In the genomic region with DNA sequence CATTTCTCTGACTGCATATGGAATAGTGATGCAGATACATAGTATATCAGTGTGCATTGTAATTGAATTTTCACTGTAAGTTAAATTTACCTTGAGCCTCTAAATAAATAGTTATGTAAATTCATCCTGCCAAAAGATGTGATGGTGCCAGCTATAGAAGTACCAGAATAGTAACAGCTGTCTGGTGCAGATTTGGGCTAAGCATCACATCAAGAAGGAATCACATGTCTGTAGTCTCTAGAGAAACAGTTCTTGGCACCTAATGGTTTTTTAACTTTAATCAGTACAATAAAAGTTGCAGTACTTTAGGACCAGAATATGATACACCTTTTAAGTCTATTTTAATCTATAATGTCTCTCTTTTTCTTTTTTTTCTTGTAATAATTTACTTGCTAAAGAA, we compare ENCODE assay signal across 16 cellular contexts. TPM values are rescaled to one million over a fixed set of nuclear protein-coding genes. Genes with fewer than 3 reads are reported as not detected.
A peak's percentile ranks its signal among the peaks of the same experiment; 100 is the strongest.
DNase-seq lines count a peak whose midpoint lies in the region; ATAC-seq and TF ChIP-seq lines count a peak whose summit lies in the region.
"Had no signal": no experiment of that assay in that cellular context is flagged by ENCODE, and none has a peak within 500 bp of the region (broad histone marks: within the 10 kb centered on the region; RNA-seq: fewer than 3 reads in every experiment).

No MANE protein-coding gene starts in this region.

- H3K27ac ChIP-seq in CD4-positive, CD25-positive, alpha-beta regulatory T cell (ENCODE audit: insufficient read depth, low read length, poor library complexity, severe bottlenecking), result no peak overlapping the region
- peak overlapping the region; percentile 24 to 57 for H3K27ac ChIP-seq in right atrium auricular region
- H3K27ac ChIP-seq: PC-9 had no signal

- H3K4me1 ChIP-seq in CD4-positive, CD25-positive, alpha-beta regulatory T cell (ENCODE audit: control insufficient read depth, insufficient read depth, low read length, poor library complexity, severe bottlenecking), result peaks cover 18% of the 10 kb centered on the region
- peaks cover 0 to 24% of the 10 kb centered on the region in 2 donors for H3K4me1 ChIP-seq in right atrium auricular region

- no peaks in the 10 kb centered on the region for H3K9me3 Mint-ChIP-seq in CD4-positive, CD25-positive, alpha-beta regulatory T cell
- H3K9me3 Mint-ChIP-seq in osteocyte (ENCODE audit: unreplicated experiment), result no peaks in the 10 kb centered on the region

- H3K36me3 ChIP-seq in CD4-positive, CD25-positive, alpha-beta regulatory T cell (ENCODE audit: control insufficient read depth, insufficient read depth, low read length), result peaks cover 41% of the 10 kb centered on the region
- peaks cover 26% of the 10 kb centered on the region for H3K36me3 ChIP-seq in right atrium auricular region

- no peak for ATAC-seq in CD4-positive, CD25-positive, alpha-beta regulatory T cell (ENCODE audit: low read depth in 2 of 2)
- no peak for ATAC-seq in HG02885 (IDR thresholded peaks at IDR 0.05; ENCODE audit: poor library complexity, unreplicated experiment)

- H3K27ac Mint-ChIP-seq in CD4-positive, CD25-positive, alpha-beta regulatory T cell, result peak overlapping the region in 2 of 3 donors; percentile 4 to 60
- peak overlapping the region; percentile 2 for H3K27ac Mint-ChIP-seq in osteocyte (ENCODE audit: unreplicated experiment)

- DNase-seq in CD4-positive, CD25-positive, alpha-beta regulatory T cell, result no peak
- peak; percentile 3 for DNase-seq in fibroblast of gingiva (ENCODE audit: low read depth)
- DNase-seq in right atrium auricular region (ENCODE audit: low spot score), result no peak
- DNase-seq in osteocyte (ENCODE audit: extremely low spot score, unreplicated experiment), result no peak
- DNase-seq in NCI-H748 treated with DMSO at 0.1 percent for 48 hours (lab: John Stamatoyannopoulos, UW), result no peak
- no peak for DNase-seq in UCSD-AML1 (lab: John Stamatoyannopoulos, UW; ENCODE audit: unreplicated experiment)
- DNase-seq: C1 segment of cervical spinal cord, DMS153, KBM-7, MV-4-11, NCI-H1436, NCI-H2029, NCI-H510A, NCI-H82, PC-9 had no signal

- no peaks in the 10 kb centered on the region for H3K27me3 Mint-ChIP-seq in CD4-positive, CD25-positive, alpha-beta regulatory T cell
- H3K27me3 Mint-ChIP-seq in osteocyte (ENCODE audit: unreplicated experiment), result no peaks in the 10 kb centered on the region

- H3K9me3 ChIP-seq in CD4-positive, CD25-positive, alpha-beta regulatory T cell (ENCODE audit: control insufficient read depth in 2 of 2, low read length in 2 of 2), result no peaks in the 10 kb centered on the region
- no peaks in the 10 kb centered on the region for H3K9me3 ChIP-seq in right atrium auricular region

- peaks cover 34% of the 10 kb centered on the region for H3K36me3 Mint-ChIP-seq in CD4-positive, CD25-positive, alpha-beta regulatory T cell
- peaks cover 45% of the 10 kb centered on the region for H3K36me3 Mint-ChIP-seq in osteocyte (ENCODE audit: unreplicated experiment)

- no peaks in the 10 kb centered on the region for H3K27me3 ChIP-seq in CD4-positive, CD25-positive, alpha-beta regulatory T cell (ENCODE audit: control insufficient read depth, insufficient read depth, low read length)
- H3K27me3 ChIP-seq in right atrium auricular region, result no peaks in the 10 kb centered on the region

- no peak for TF ChIP-seq CTCF in right atrium auricular region (IDR thresholded peaks at IDR 0.05)
- TF ChIP-seq CTCF in osteocyte (IDR thresholded peaks at IDR 0.05), result no peak

- peaks cover 27 to 65% (median 40%) of the 10 kb centered on the region in 4 donors for H3K4me1 Mint-ChIP-seq in CD4-positive, CD25-positive, alpha-beta regulatory T cell
- H3K4me1 Mint-ChIP-seq in osteocyte (ENCODE audit: unreplicated experiment), result peaks cover 17% of the 10 kb centered on the region

- no peak overlapping the region for H3K4me3 ChIP-seq in CD4-positive, CD25-positive, alpha-beta regulatory T cell (ENCODE audit: low read depth, low read length)
- no peak overlapping the region for H3K4me3 ChIP-seq in right atrium auricular region
- H3K4me3 ChIP-seq: PC-9 had no signal

- H3K4me3 Mint-ChIP-seq in CD4-positive, CD25-positive, alpha-beta regulatory T cell, result no peak overlapping the region
- H3K4me3 Mint-ChIP-seq in osteocyte (ENCODE audit: unreplicated experiment), result no peak overlapping the region

RNA-seq across cellular contexts. Expression of gene PLEKHA1, which starts 17.4 kb away (rescaled TPM):
- 35.9 TPM for total RNA-seq in CD4-positive, CD25-positive, alpha-beta regulatory T cell
- polyA plus RNA-seq in CD4-positive, CD25-positive, alpha-beta regulatory T cell, result 100 to 1,000 TPM in 2 of 4 donors, 10 to 100 TPM in 2; 77.4 to 112 (median 95.5) TPM
- total RNA-seq in right atrium auricular region (10 to 100 TPM; 28.9 to 31.6 TPM), osteocyte (62.8 and 66.9 TPM in 2 replicates)
